1 cellular context compared by ENCODE assay signal in the genomic region with DNA sequence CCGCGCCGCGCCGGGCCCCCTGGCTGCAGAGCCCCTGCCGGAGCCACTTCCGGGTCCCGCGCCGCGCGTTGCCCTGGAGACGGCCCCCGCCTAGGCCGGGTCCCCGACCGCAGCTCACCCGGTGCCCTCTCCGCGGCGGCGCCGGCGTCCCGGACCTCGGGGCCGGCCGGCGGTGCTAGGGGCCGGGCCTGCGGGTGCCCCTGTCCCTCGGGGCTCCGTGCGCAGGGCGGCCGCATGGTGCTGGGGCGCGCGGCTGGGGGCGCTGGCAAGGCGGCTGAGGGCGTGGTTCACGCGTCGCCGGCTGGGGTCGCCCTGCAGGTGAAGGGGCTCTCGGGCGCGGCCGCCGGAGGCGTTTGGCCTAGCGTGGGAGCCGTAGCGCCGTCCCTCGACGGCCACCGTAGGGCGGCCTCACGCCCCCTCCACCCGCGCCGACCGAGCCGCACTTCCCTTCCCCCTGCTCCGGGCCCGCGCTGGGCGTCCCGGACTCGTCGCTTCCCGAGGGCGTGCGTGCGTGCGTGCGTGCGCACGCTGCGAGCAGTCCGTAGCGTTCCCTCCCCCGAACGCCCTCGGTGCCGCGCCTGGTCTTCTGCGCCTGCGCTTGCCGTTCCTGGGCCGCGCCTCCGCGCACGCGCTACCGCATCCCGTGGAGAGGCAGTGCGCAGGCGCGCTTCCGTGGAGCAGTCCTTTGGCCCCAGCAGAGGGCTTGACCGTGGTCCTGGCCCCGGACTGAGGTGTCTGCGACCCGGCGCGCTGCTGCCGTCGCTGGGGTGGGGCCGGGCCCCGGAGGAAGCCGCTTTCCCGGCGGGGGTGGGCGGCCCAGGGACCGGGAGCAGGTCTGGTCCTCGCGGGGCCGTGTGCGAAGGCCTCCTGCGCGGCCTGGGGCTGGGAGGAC.
TF ChIP-seq lines count a peak whose summit lies in the region.

A gene with protein sequence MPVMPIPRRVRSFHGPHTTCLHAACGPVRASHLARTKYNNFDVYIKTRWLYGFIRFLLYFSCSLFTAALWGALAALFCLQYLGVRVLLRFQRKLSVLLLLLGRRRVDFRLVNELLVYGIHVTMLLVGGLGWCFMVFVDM (minus strand): TSS at position 509 of the 892 bp plus-strand sequence. CDS start 1,975 bp downstream, outside the sequence.

TF ChIP-seq in HepG2, 621 proteins besides CTCF, POLR2A, EP300 and RAD21 (continued from another document and continues in another):
- TF ChIP-seq, protein P1, sequence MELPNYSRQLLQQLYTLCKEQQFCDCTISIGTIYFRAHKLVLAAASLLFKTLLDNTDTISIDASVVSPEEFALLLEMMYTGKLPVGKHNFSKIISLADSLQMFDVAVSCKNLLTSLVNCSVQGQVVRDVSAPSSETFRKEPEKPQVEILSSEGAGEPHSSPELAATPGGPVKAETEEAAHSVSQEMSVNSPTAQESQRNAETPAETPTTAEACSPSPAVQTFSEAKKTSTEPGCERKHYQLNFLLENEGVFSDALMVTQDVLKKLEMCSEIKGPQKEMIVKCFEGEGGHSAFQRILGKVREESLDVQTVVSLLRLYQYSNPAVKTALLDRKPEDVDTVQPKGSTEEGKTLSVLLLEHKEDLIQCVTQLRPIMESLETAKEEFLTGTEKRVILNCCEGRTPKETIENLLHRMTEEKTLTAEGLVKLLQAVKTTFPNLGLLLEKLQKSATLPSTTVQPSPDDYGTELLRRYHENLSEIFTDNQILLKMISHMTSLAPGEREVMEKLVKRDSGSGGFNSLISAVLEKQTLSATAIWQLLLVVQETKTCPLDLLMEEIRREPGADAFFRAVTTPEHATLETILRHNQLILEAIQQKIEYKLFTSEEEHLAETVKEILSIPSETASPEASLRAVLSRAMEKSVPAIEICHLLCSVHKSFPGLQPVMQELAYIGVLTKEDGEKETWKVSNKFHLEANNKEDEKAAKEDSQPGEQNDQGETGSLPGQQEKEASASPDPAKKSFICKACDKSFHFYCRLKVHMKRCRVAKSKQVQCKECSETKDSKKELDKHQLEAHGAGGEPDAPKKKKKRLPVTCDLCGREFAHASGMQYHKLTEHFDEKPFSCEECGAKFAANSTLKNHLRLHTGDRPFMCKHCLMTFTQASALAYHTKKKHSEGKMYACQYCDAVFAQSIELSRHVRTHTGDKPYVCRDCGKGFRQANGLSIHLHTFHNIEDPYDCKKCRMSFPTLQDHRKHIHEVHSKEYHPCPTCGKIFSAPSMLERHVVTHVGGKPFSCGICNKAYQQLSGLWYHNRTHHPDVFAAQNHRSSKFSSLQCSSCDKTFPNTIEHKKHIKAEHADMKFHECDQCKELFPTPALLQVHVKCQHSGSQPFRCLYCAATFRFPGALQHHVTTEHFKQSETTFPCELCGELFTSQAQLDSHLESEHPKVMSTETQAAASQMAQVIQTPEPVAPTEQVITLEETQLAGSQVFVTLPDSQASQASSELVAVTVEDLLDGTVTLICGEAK (IDR thresholded peaks at IDR 0.05) = no peak
- TF ChIP-seq, protein P1 (CRISPR knock-in tag; IDR thresholded peaks at IDR 0.05) = peak; percentile 65; the same call in 1 of the 2 replicates
- TF ChIP-seq ELF3 (CRISPR knock-in tag; IDR thresholded peaks at IDR 0.05) = peak; percentile 62
- TF ChIP-seq KAT7 (CRISPR knock-in tag; IDR thresholded peaks at IDR 0.05; ENCODE audit: borderline replicate concordance) = 0 out of 2 replicates have a peak, but pooled peaks have one; percentile 17
- TF ChIP-seq ZNF430 (CRISPR knock-in tag; IDR thresholded peaks at IDR 0.05) = peak; percentile 61
- TF ChIP-seq, protein P2, sequence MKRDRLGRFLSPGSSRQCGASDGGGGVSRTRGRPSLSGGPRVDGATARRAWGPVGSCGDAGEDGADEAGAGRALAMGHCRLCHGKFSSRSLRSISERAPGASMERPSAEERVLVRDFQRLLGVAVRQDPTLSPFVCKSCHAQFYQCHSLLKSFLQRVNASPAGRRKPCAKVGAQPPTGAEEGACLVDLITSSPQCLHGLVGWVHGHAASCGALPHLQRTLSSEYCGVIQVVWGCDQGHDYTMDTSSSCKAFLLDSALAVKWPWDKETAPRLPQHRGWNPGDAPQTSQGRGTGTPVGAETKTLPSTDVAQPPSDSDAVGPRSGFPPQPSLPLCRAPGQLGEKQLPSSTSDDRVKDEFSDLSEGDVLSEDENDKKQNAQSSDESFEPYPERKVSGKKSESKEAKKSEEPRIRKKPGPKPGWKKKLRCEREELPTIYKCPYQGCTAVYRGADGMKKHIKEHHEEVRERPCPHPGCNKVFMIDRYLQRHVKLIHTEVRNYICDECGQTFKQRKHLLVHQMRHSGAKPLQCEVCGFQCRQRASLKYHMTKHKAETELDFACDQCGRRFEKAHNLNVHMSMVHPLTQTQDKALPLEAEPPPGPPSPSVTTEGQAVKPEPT (CRISPR knock-in tag; IDR thresholded peaks at IDR 0.05; ENCODE audit: low read depth) = 0 out of 2 replicates have a peak, but pooled peaks have one; percentile 80
- peak; percentile 85 for TF ChIP-seq ZSCAN31 (CRISPR knock-in tag; IDR thresholded peaks at IDR 0.05; ENCODE audit: low read depth)
- TF ChIP-seq, protein P3, sequence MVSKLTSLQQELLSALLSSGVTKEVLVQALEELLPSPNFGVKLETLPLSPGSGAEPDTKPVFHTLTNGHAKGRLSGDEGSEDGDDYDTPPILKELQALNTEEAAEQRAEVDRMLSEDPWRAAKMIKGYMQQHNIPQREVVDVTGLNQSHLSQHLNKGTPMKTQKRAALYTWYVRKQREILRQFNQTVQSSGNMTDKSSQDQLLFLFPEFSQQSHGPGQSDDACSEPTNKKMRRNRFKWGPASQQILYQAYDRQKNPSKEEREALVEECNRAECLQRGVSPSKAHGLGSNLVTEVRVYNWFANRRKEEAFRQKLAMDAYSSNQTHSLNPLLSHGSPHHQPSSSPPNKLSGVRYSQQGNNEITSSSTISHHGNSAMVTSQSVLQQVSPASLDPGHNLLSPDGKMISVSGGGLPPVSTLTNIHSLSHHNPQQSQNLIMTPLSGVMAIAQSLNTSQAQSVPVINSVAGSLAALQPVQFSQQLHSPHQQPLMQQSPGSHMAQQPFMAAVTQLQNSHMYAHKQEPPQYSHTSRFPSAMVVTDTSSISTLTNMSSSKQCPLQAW (CRISPR knock-in tag; IDR thresholded peaks at IDR 0.05) = 0 out of 2 replicates have a peak, but pooled peaks have one; percentile 48
- no peak for TF ChIP-seq ZMYM3 (CRISPR knock-in tag; IDR thresholded peaks at IDR 0.05)
- peak; percentile 17; the same call in 1 of the 2 replicates for TF ChIP-seq SIN3B (IDR thresholded peaks at IDR 0.05; ENCODE audit: low read length)
- 0 out of 2 replicates have a peak, but pooled peaks have one; percentile 7 for TF ChIP-seq ARNTL (CRISPR knock-in tag; IDR thresholded peaks at IDR 0.05)
- peak; percentile 77 for TF ChIP-seq TEAD3 (CRISPR knock-in tag; optimal IDR thresholded peaks at IDR 0.05; ENCODE audit: borderline replicate concordance)
- no peak for TF ChIP-seq ARID2 (CRISPR knock-in tag; IDR thresholded peaks at IDR 0.05; ENCODE audit: borderline replicate concordance)
- TF ChIP-seq, protein P4, sequence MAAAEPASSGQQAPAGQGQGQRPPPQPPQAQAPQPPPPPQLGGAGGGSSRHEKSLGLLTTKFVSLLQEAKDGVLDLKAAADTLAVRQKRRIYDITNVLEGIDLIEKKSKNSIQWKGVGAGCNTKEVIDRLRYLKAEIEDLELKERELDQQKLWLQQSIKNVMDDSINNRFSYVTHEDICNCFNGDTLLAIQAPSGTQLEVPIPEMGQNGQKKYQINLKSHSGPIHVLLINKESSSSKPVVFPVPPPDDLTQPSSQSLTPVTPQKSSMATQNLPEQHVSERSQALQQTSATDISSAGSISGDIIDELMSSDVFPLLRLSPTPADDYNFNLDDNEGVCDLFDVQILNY (CRISPR knock-in tag; conservative IDR thresholded peaks at IDR 0.05) = peak; percentile 40; the same call in 1 of the 2 replicates
- peak; percentile 47 for TF ChIP-seq SKI (IDR thresholded peaks at IDR 0.05; ENCODE audit: partially characterized antibody)
- no peak for TF ChIP-seq ZNF780A (CRISPR knock-in tag; IDR thresholded peaks at IDR 0.05)
- 0 out of 2 replicates have a peak, but pooled peaks have one; percentile 44 for TF ChIP-seq TSC22D2 (CRISPR knock-in tag; IDR thresholded peaks at IDR 0.05; ENCODE audit: borderline replicate concordance)
- TF ChIP-seq, protein P5, sequence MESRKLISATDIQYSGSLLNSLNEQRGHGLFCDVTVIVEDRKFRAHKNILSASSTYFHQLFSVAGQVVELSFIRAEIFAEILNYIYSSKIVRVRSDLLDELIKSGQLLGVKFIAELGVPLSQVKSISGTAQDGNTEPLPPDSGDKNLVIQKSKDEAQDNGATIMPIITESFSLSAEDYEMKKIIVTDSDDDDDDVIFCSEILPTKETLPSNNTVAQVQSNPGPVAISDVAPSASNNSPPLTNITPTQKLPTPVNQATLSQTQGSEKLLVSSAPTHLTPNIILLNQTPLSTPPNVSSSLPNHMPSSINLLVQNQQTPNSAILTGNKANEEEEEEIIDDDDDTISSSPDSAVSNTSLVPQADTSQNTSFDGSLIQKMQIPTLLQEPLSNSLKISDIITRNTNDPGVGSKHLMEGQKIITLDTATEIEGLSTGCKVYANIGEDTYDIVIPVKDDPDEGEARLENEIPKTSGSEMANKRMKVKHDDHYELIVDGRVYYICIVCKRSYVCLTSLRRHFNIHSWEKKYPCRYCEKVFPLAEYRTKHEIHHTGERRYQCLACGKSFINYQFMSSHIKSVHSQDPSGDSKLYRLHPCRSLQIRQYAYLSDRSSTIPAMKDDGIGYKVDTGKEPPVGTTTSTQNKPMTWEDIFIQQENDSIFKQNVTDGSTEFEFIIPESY (CRISPR knock-in tag; IDR thresholded peaks at IDR 0.05) = 0 out of 2 replicates have a peak, but pooled peaks have one; percentile 38
- TF ChIP-seq ZNF629 (CRISPR knock-in tag; conservative IDR thresholded peaks at IDR 0.05) = no peak
- no peak for TF ChIP-seq ZNF557 (CRISPR knock-in tag; IDR thresholded peaks at IDR 0.05)
- TF ChIP-seq, protein P6, sequence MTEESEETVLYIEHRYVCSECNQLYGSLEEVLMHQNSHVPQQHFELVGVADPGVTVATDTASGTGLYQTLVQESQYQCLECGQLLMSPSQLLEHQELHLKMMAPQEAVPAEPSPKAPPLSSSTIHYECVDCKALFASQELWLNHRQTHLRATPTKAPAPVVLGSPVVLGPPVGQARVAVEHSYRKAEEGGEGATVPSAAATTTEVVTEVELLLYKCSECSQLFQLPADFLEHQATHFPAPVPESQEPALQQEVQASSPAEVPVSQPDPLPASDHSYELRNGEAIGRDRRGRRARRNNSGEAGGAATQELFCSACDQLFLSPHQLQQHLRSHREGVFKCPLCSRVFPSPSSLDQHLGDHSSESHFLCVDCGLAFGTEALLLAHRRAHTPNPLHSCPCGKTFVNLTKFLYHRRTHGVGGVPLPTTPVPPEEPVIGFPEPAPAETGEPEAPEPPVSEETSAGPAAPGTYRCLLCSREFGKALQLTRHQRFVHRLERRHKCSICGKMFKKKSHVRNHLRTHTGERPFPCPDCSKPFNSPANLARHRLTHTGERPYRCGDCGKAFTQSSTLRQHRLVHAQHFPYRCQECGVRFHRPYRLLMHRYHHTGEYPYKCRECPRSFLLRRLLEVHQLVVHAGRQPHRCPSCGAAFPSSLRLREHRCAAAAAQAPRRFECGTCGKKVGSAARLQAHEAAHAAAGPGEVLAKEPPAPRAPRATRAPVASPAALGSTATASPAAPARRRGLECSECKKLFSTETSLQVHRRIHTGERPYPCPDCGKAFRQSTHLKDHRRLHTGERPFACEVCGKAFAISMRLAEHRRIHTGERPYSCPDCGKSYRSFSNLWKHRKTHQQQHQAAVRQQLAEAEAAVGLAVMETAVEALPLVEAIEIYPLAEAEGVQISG (CRISPR knock-in tag; IDR thresholded peaks at IDR 0.05) = peak; percentile 92
- TF ChIP-seq POLR2AphosphoS5 (IDR thresholded peaks at IDR 0.05; ENCODE audit: low read depth, low read length) = peak; percentile 83
- TF ChIP-seq ZNF124 (CRISPR knock-in tag; IDR thresholded peaks at IDR 0.05) = peak; percentile 71; the same call in 1 of the 2 replicates
- TF ChIP-seq, protein P7, sequence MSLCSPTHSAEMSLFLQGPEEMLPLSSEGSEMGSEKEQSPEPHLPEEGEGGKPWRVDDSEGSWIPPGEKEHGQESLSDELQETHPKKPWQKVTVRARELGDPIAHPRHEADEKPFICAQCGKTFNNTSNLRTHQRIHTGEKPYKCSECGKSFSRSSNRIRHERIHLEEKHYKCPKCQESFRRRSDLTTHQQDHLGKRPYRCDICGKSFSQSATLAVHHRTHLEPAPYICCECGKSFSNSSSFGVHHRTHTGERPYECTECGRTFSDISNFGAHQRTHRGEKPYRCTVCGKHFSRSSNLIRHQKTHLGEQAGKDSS (CRISPR knock-in tag; IDR thresholded peaks at IDR 0.05; ENCODE audit: borderline replicate concordance, low read depth) = 0 out of 2 replicates have a peak, but pooled peaks have one; percentile 36
- peak; percentile 85 for TF ChIP-seq HDAC1 (CRISPR knock-in tag; IDR thresholded peaks at IDR 0.05)
- TF ChIP-seq ETV6 (CRISPR knock-in tag; conservative IDR thresholded peaks at IDR 0.05) = 0 out of 2 replicates have a peak, but pooled peaks have one; percentile 66
- TF ChIP-seq GPN1 (CRISPR knock-in tag; IDR thresholded peaks at IDR 0.05; ENCODE audit: borderline replicate concordance) = no peak
- TF ChIP-seq ZNF703 (CRISPR knock-in tag; IDR thresholded peaks at IDR 0.05; ENCODE audit: borderline replicate concordance) = 0 out of 2 replicates have a peak, but pooled peaks have one; percentile 78
- TF ChIP-seq BORCS8-MEF2B (CRISPR knock-in tag; IDR thresholded peaks at IDR 0.05) = peak; percentile 14; the same call in 1 of the 2 replicates
- TF ChIP-seq CHD4 (IDR thresholded peaks at IDR 0.05; ENCODE audit: borderline replicate concordance, low read length) = no peak
- TF ChIP-seq, protein P8, sequence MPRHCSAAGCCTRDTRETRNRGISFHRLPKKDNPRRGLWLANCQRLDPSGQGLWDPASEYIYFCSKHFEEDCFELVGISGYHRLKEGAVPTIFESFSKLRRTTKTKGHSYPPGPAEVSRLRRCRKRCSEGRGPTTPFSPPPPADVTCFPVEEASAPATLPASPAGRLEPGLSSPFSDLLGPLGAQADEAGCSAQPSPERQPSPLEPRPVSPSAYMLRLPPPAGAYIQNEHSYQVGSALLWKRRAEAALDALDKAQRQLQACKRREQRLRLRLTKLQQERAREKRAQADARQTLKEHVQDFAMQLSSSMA (CRISPR knock-in tag; IDR thresholded peaks at IDR 0.05) = no peak; the same call in 1 of the 2 replicates
